In the genomic region with DNA sequence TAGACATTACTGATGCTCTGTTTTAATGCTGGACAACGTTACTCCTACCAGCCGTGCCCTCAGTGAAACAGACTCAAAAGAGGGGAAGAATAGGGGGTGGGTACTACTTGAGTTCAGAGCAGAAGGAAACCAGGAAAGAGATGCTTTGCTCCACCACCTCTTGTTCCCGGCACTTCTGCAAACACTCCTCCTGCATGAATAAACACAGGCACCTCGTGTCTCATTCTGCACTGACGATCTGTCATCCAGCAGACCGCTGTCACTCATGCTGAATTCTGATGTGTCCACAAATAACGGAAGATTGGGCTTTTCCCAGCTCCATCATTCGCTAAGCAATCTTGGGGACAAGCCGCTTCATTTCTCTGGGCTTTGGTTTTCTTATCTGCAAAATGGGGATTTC, we compare ENCODE assay signal across 21 cellular contexts. TPM values are rescaled to one million over a fixed set of nuclear protein-coding genes. Genes with fewer than 3 reads are reported as not detected.
DNase-seq lines count a peak whose midpoint lies in the region; ATAC-seq and TF ChIP-seq lines count a peak whose summit lies in the region.
"Had no signal": no experiment of that assay in that cellular context is flagged by ENCODE, and none has a peak within 500 bp of the region (broad histone marks: within the 10 kb centered on the region; RNA-seq: fewer than 3 reads in every experiment).

No MANE protein-coding gene starts in this region.

- TF ChIP-seq CTCF in CD8-positive, alpha-beta T cell (IDR thresholded peaks at IDR 0.05) = no peak
- TF ChIP-seq CTCF in WTC11 (IDR thresholded peaks at IDR 0.05) (no peak), neutrophil (IDR thresholded peaks at IDR 0.05) (no peak)

- no peaks in the 10 kb centered on the region for H3K9me3 ChIP-seq in CD8-positive, alpha-beta T cell (ENCODE audit: low read length)
- no peaks in the 10 kb centered on the region for H3K9me3 ChIP-seq in neutrophil
- H3K9me3 ChIP-seq: A549, BLaER1, ovary, SK-N-SH had no signal

- no peak for ATAC-seq in CD8-positive, alpha-beta T cell
- ATAC-seq in WTC11 (no peak), HG03457 (IDR thresholded peaks at IDR 0.05; ENCODE audit: unreplicated experiment) (no peak)
- ATAC-seq in naive thymus-derived CD8-positive, alpha-beta T cell = no peak
- ATAC-seq: A549; activated CD4-positive, CD25-positive, alpha-beta regulatory T cell treated with anti-CD3 and anti-CD28 coated beads, Interleukin-2, amount 50 U/mL, for 24 hours; activated T-helper 17 cell treated with anti-CD3 and anti-CD28 coated beads, Interleukin-2, amount 50 U/mL, for 72 hours; stimulated activated effector memory CD8-positive, alpha-beta T cell treated with anti-CD3 and anti-CD28 coated beads, Interleukin-12 subunit alpha, Interleukin-12 subunit beta, amount 100 ng/mL, for 72 hours had no signal

- H3K4me1 ChIP-seq in CD8-positive, alpha-beta T cell (ENCODE audit: insufficient read depth, low read length) = peaks cover 14% of the 10 kb centered on the region
- H3K4me1 ChIP-seq in neutrophil (ENCODE audit: control insufficient read depth in 1 of 2, insufficient read depth in 1 of 2, low read depth in 1 of 2, low read length in 1 of 2) = peaks cover 56 to 61% of the 10 kb centered on the region in 2 experiments

- H3K4me3 ChIP-seq in CD8-positive, alpha-beta T cell (ENCODE audit: low read depth, low read length) = no peak overlapping the region
- H3K4me3 ChIP-seq in neutrophil (ENCODE audit: low read depth in 1 of 2, low read length in 1 of 2) = no peak overlapping the region
- H3K4me3 ChIP-seq: A549, BLaER1, hepatocyte, ovary had no signal

- CTCF ChIA-PET in CD8-positive, alpha-beta T cell (lab: Charles Lee) = no interaction called here
- CTCF ChIA-PET in WTC11 (lab: Charles Lee) = interaction anchor here (1.3 kb wide), 2 partner anchors 14 to 26 kb away, joined by 3 to 4 read pairs; a partner anchor contains a TSS

- DNase-seq in NCI-H510A treated with DMSO at 0.1 percent for 48 hours (lab: John Stamatoyannopoulos, UW) (peak; percentile 36), NCI-H510A (lab: John Stamatoyannopoulos, UW) (no peak), WTC11 (ENCODE audit: low spot score) (no peak)
- no peak for DNase-seq in CD8-positive, alpha-beta T cell
- DNase-seq in naive thymus-derived CD8-positive, alpha-beta T cell = no peak
- DNase-seq in activated CD4-positive, alpha-beta T cell treated with anti-CD3 and anti-CD28 coated beads, Interleukin-2, amount 10 ng/mL, durations not matched to agents 24 days and 14 days = no peak
- DNase-seq: activated naive CD8-positive, alpha-beta T cell treated with anti-CD3 and anti-CD28 coated beads for 36 hours; GDM1; NCI-H1436 treated with DMSO at 0.1 percent for 48 hours; NCI-H2227 treated with DMSO at 0.1 percent for 48 hours; NK-92 treated with Interleukin-12 subunit alpha and Interleukin-12 subunit beta, amount 100 ng/mL, for 24 hours; ovary; SK-N-SH had no signal

- peaks cover 12% of the 10 kb centered on the region for H3K36me3 ChIP-seq in CD8-positive, alpha-beta T cell (ENCODE audit: insufficient read depth, low read length)
- peaks cover 10% of the 10 kb centered on the region for H3K36me3 ChIP-seq in neutrophil
- H3K36me3 ChIP-seq: ovary had no signal

- POLR2A ChIA-PET in CD8-positive, alpha-beta T cell (lab: Charles Lee) = no interaction called here
- POLR2A ChIA-PET in WTC11 (lab: Charles Lee) = no interaction called here
- POLR2A ChIA-PET in naive thymus-derived CD8-positive, alpha-beta T cell (lab: Charles Lee) = no interaction called here

- no peaks in the 10 kb centered on the region for H3K27me3 Mint-ChIP-seq in CD8-positive, alpha-beta T cell (ENCODE audit: low read depth)
- no peaks in the 10 kb centered on the region for H3K27me3 Mint-ChIP-seq in WTC11 (ENCODE audit: low read depth)
- no peaks in the 10 kb centered on the region for H3K27me3 Mint-ChIP-seq in naive thymus-derived CD8-positive, alpha-beta T cell
- no peaks in the 10 kb centered on the region for H3K27me3 Mint-ChIP-seq in activated CD4-positive, alpha-beta T cell treated with anti-CD3 and anti-CD28 coated beads, Interleukin-2, amount 10 ng/mL, durations not matched to agents 24 days and 14 days
- H3K27me3 Mint-ChIP-seq: activated naive CD8-positive, alpha-beta T cell treated with anti-CD3 and anti-CD28 coated beads for 36 hours; activated T-helper 17 cell treated with anti-CD3 and anti-CD28 coated beads, Interleukin-2, amount 50 U/mL, for 72 hours had no signal

- peak overlapping the region; percentile 6 for H3K27ac Mint-ChIP-seq in CD8-positive, alpha-beta T cell
- peak overlapping the region; percentile 91 for H3K27ac Mint-ChIP-seq in WTC11
- H3K27ac Mint-ChIP-seq in naive thymus-derived CD8-positive, alpha-beta T cell = peak overlapping the region in 5 of 10 donors; percentile 10 to 65 (median 22)
- no peak overlapping the region for H3K27ac Mint-ChIP-seq in activated CD4-positive, alpha-beta T cell treated with anti-CD3 and anti-CD28 coated beads, Interleukin-2, amount 10 ng/mL, durations not matched to agents 24 days and 14 days
- H3K27ac Mint-ChIP-seq: activated naive CD8-positive, alpha-beta T cell treated with anti-CD3 and anti-CD28 coated beads for 36 hours; activated T-helper 17 cell treated with anti-CD3 and anti-CD28 coated beads, Interleukin-2, amount 50 U/mL, for 72 hours; stimulated activated effector memory CD8-positive, alpha-beta T cell treated with anti-CD3 and anti-CD28 coated beads, Interleukin-12 subunit alpha, Interleukin-12 subunit beta, amount 100 ng/mL, for 72 hours had no signal

- no peaks in the 10 kb centered on the region for H3K27me3 ChIP-seq in CD8-positive, alpha-beta T cell (ENCODE audit: insufficient read depth, low read length)
- H3K27me3 ChIP-seq in neutrophil = no peaks in the 10 kb centered on the region
- H3K27me3 ChIP-seq: BLaER1, hepatocyte, ovary had no signal

- no peaks in the 10 kb centered on the region for H3K9me3 Mint-ChIP-seq in CD8-positive, alpha-beta T cell
- H3K9me3 Mint-ChIP-seq in WTC11 = no peaks in the 10 kb centered on the region
- H3K9me3 Mint-ChIP-seq in naive thymus-derived CD8-positive, alpha-beta T cell = no peaks in the 10 kb centered on the region
- no peaks in the 10 kb centered on the region for H3K9me3 Mint-ChIP-seq in activated CD4-positive, alpha-beta T cell treated with anti-CD3 and anti-CD28 coated beads, Interleukin-2, amount 10 ng/mL, durations not matched to agents 24 days and 14 days
- H3K9me3 Mint-ChIP-seq: activated naive CD8-positive, alpha-beta T cell treated with anti-CD3 and anti-CD28 coated beads for 36 hours; activated T-helper 17 cell treated with anti-CD3 and anti-CD28 coated beads, Interleukin-2, amount 50 U/mL, for 72 hours; stimulated activated effector memory CD8-positive, alpha-beta T cell treated with anti-CD3 and anti-CD28 coated beads, Interleukin-12 subunit alpha, Interleukin-12 subunit beta, amount 100 ng/mL, for 72 hours had no signal

- intact Hi-C loops in CD8-positive, alpha-beta T cell (cut with DNase I, micrococcal nuclease) = no loop called here
- intact Hi-C loops in activated CD4-positive, alpha-beta T cell treated with anti-CD3 and anti-CD28 coated beads, Interleukin-2, amount 10 ng/mL, durations not matched to agents 24 days and 14 days (cut with micrococcal nuclease) = no loop called here

- H3K4me1 Mint-ChIP-seq in CD8-positive, alpha-beta T cell (ENCODE audit: low read depth) = peaks cover 51% of the 10 kb centered on the region
- peaks cover 22% of the 10 kb centered on the region for H3K4me1 Mint-ChIP-seq in WTC11
- H3K4me1 Mint-ChIP-seq in naive thymus-derived CD8-positive, alpha-beta T cell = peaks cover 33 to 63% (median 56%) of the 10 kb centered on the region in 4 donors
- peaks cover 24% of the 10 kb centered on the region for H3K4me1 Mint-ChIP-seq in activated CD4-positive, alpha-beta T cell treated with anti-CD3 and anti-CD28 coated beads, Interleukin-2, amount 10 ng/mL, durations not matched to agents 24 days and 14 days

- H3K36me3 Mint-ChIP-seq in CD8-positive, alpha-beta T cell = peaks cover 53% of the 10 kb centered on the region
- H3K36me3 Mint-ChIP-seq in WTC11 = peaks cover 52% of the 10 kb centered on the region
- H3K36me3 Mint-ChIP-seq in naive thymus-derived CD8-positive, alpha-beta T cell = peaks cover 0 to 60% (median 13%) of the 10 kb centered on the region in 3 donors
- H3K36me3 Mint-ChIP-seq in activated CD4-positive, alpha-beta T cell treated with anti-CD3 and anti-CD28 coated beads, Interleukin-2, amount 10 ng/mL, durations not matched to agents 24 days and 14 days (ENCODE audit: low read depth) = peaks cover 49% of the 10 kb centered on the region

- no peak overlapping the region for H3K4me3 Mint-ChIP-seq in CD8-positive, alpha-beta T cell
- no peak overlapping the region for H3K4me3 Mint-ChIP-seq in WTC11
- no peak overlapping the region for H3K4me3 Mint-ChIP-seq in naive thymus-derived CD8-positive, alpha-beta T cell
- H3K4me3 Mint-ChIP-seq in activated CD4-positive, alpha-beta T cell treated with anti-CD3 and anti-CD28 coated beads, Interleukin-2, amount 10 ng/mL, durations not matched to agents 24 days and 14 days = no peak overlapping the region
- H3K4me3 Mint-ChIP-seq: activated naive CD8-positive, alpha-beta T cell treated with anti-CD3 and anti-CD28 coated beads for 36 hours; activated T-helper 17 cell treated with anti-CD3 and anti-CD28 coated beads, Interleukin-2, amount 50 U/mL, for 72 hours; stimulated activated effector memory CD8-positive, alpha-beta T cell treated with anti-CD3 and anti-CD28 coated beads, Interleukin-12 subunit alpha, Interleukin-12 subunit beta, amount 100 ng/mL, for 72 hours had no signal

- H3K27ac ChIP-seq in CD8-positive, alpha-beta T cell (ENCODE audit: low read depth, low read length) = no peak overlapping the region
- H3K27ac ChIP-seq in neutrophil = peak overlapping the region; percentile 39
- H3K27ac ChIP-seq: A549, BLaER1, hepatocyte, ovary had no signal

TF ChIP-seq in WTC11, 78 proteins besides CTCF, POLR2A, EP300 and RAD21 (continues in another document):
- TF ChIP-seq JAZF1 (CRISPR knock-in tag; IDR thresholded peaks at IDR 0.05) = no peak

RNA-seq across cellular contexts. Expression of a gene that starts 26.7 kb away (rescaled TPM):
- total RNA-seq in CD8-positive, alpha-beta T cell = 10 to 100 TPM; 17.7 to 19.3 TPM
- 192 to 201 TPM (median 200 TPM) in 3 replicates for total RNA-seq in WTC11 (2021)
- total RNA-seq in naive thymus-derived CD8-positive, alpha-beta T cell = 10 to 100 TPM; 36.5 to 38.2 TPM
- 1 to 10 TPM; 1.4 to 1.9 (median 1.7) TPM for polyA plus RNA-seq in naive thymus-derived CD8-positive, alpha-beta T cell
- total RNA-seq in activated CD4-positive, alpha-beta T cell treated with anti-CD3 and anti-CD28 coated beads, Interleukin-2, amount 10 ng/mL, durations not matched to agents 24 days and 14 days = 183 and 185 TPM in 2 replicates

RNA-seq across cellular contexts. Expression of a gene that starts 29.6 kb away (rescaled TPM):
- total RNA-seq in CD8-positive, alpha-beta T cell = 10 to 100 TPM; 26.1 to 33.2 TPM
- 202 to 299 TPM (median 285 TPM) in 3 replicates for total RNA-seq in WTC11 (2021)
- total RNA-seq in naive thymus-derived CD8-positive, alpha-beta T cell = 10 to 100 TPM; 48.5 to 49.4 TPM
- polyA plus RNA-seq in naive thymus-derived CD8-positive, alpha-beta T cell = 100 to 1,000 TPM in 2 of 3 donors, 10 to 100 TPM in 1; 96.4 to 128 (median 125) TPM
- 112 and 117 TPM in 2 replicates for total RNA-seq in activated CD4-positive, alpha-beta T cell treated with anti-CD3 and anti-CD28 coated beads, Interleukin-2, amount 10 ng/mL, durations not matched to agents 24 days and 14 days
